In genomic region chr6:32968770-32969684, GRCh38 we compare ENCODE assay signal across 8 cellular contexts. TPM values are rescaled to one million over a fixed set of nuclear protein-coding genes. Genes with fewer than 3 reads are reported as not detected.
DNase-seq lines count a peak whose midpoint lies in the region; ATAC-seq and TF ChIP-seq lines count a peak whose summit lies in the region.

No MANE protein-coding gene starts in this region.

- H3K27me3 ChIP-seq in cardiac muscle cell (no peaks in the 10 kb centered on the region), ovary (no peaks in the 10 kb centered on the region)

- DNase-seq in AG20443 (ENCODE audit: low spot score), result peak; percentile 88
- DNase-seq in LNCaP clone FGC (ENCODE audit: low read depth), result no peak
- DNase-seq in SKM-1 treated with dmso at 0.1 percent for 144 hours (lab: John Stamatoyannopoulos, UW; ENCODE audit: unreplicated experiment), result peak; percentile 72
- peak; percentile 76 for DNase-seq in activated naive CD8-positive, alpha-beta T cell treated with anti-CD3 and anti-CD28 coated beads, Interleukin-2, amount 50 U/mL, for 24 hours
- DNase-seq in cardiac muscle cell (ENCODE audit: low read depth in 1 of 2, low spot score in 1 of 2), result peak; percentile 80 to 91
- peak; percentile 85 for DNase-seq in ovary

- H3K4me1 ChIP-seq in cardiac muscle cell (ENCODE audit: low read depth) (peaks cover 15% of the 10 kb centered on the region), ovary (ENCODE audit: insufficient read depth) (peaks cover 4% of the 10 kb centered on the region), urinary bladder (ENCODE audit: insufficient read depth) (no peaks in the 10 kb centered on the region)

- no peaks in the 10 kb centered on the region for H3K27me3 Mint-ChIP-seq in activated naive CD8-positive, alpha-beta T cell treated with anti-CD3 and anti-CD28 coated beads, Interleukin-2, amount 50 U/mL, for 24 hours

- H3K4me3 Mint-ChIP-seq in activated naive CD8-positive, alpha-beta T cell treated with anti-CD3 and anti-CD28 coated beads, Interleukin-2, amount 50 U/mL, for 24 hours, result peak overlapping the region; percentile 97

- intact Hi-C loops in ovary (cut with DNase I), result no loop called here

- TF ChIP-seq CTCF in LNCaP clone FGC (IDR thresholded peaks at IDR 0.05; ENCODE audit: control insufficient read depth, extremely low read depth, insufficient read depth) (no peak), cardiac muscle cell (IDR thresholded peaks at IDR 0.05; ENCODE audit: low read depth, low read length) (peak; percentile 27), ovary (IDR thresholded peaks at IDR 0.05) (no peak)

- no peak for TF ChIP-seq POLR2A in ovary (IDR thresholded peaks at IDR 0.05)

- H3K4me3 ChIP-seq in LNCaP clone FGC (ENCODE audit: low read depth, low read length), result peak overlapping the region; percentile 84
- H3K4me3 ChIP-seq in cardiac muscle cell, result peak overlapping the region; percentile 73
- H3K4me3 ChIP-seq in ovary, result peak overlapping the region; percentile 54
- H3K4me3 ChIP-seq in urinary bladder (ENCODE audit: low read depth, low read length), result peak overlapping the region; percentile 76

- peak; percentile 4 for TF ChIP-seq EP300 in ovary (IDR thresholded peaks at IDR 0.05)

- WGBS in ovary, 3 donors, result 0 to 1% (median 1%) methylated on average over 40 to 47 of the region's 47 CpGs
- under 1% methylated on average over 47 of the region's 47 CpGs for WGBS in urinary bladder

- H3K36me3 ChIP-seq in cardiac muscle cell (peaks cover 3% of the 10 kb centered on the region), ovary (no peaks in the 10 kb centered on the region), urinary bladder (ENCODE audit: insufficient read depth) (peaks cover 6% of the 10 kb centered on the region)

- H3K9me3 ChIP-seq in cardiac muscle cell (ENCODE audit: low read depth), result no peaks in the 10 kb centered on the region
- H3K9me3 ChIP-seq in ovary, result no peaks in the 10 kb centered on the region

- peaks cover 38% of the 10 kb centered on the region for H3K4me1 Mint-ChIP-seq in activated naive CD8-positive, alpha-beta T cell treated with anti-CD3 and anti-CD28 coated beads, Interleukin-2, amount 50 U/mL, for 24 hours

- H3K27ac Mint-ChIP-seq in activated naive CD8-positive, alpha-beta T cell treated with anti-CD3 and anti-CD28 coated beads, Interleukin-2, amount 50 U/mL, for 24 hours, result peak overlapping the region; percentile 97

- H3K27ac ChIP-seq in cardiac muscle cell (peak overlapping the region; percentile 99), ovary (peak overlapping the region; percentile 95 to 98), urinary bladder (ENCODE audit: low read depth) (peak overlapping the region; percentile 100)

- peak; percentile 5 for ATAC-seq in GM19035 (IDR thresholded peaks at IDR 0.05; ENCODE audit: unreplicated experiment)
- ATAC-seq in activated naive CD8-positive, alpha-beta T cell treated with anti-CD3 and anti-CD28 coated beads, Interleukin-2, amount 50 U/mL, for 24 hours, result peak; percentile 1

- no peaks in the 10 kb centered on the region for H3K9me3 Mint-ChIP-seq in activated naive CD8-positive, alpha-beta T cell treated with anti-CD3 and anti-CD28 coated beads, Interleukin-2, amount 50 U/mL, for 24 hours

- peaks cover 50% of the 10 kb centered on the region for H3K36me3 Mint-ChIP-seq in activated naive CD8-positive, alpha-beta T cell treated with anti-CD3 and anti-CD28 coated beads, Interleukin-2, amount 50 U/mL, for 24 hours (ENCODE audit: low read depth)

RNA-seq across cellular contexts. Expression of gene BRD2, which starts 0.6 kb away (rescaled TPM):
- total RNA-seq in cardiac muscle cell (167 and 232 TPM in 2 replicates), ovary (100 to 1,000 TPM; 106 to 196 (median 163) TPM), urinary bladder (79.0 TPM)
- polyA plus RNA-seq in cardiac muscle cell (137 and 166 TPM in 2 replicates), ovary (100 to 1,000 TPM; 128 to 301 TPM), urinary bladder (138 TPM)

RNA-seq across cellular contexts. Expression of gene HLA-DMA, which starts 16.1 kb away (rescaled TPM):
- total RNA-seq in cardiac muscle cell (1.8 and 2.9 TPM in 2 replicates), ovary (10 to 100 TPM in 6 of 7 donors, 1 to 10 TPM in 1; 5.7 to 50.4 (median 18.5) TPM), urinary bladder (8.9 TPM)
- polyA plus RNA-seq in cardiac muscle cell (3.7 and 6.9 TPM in 2 replicates), ovary (100 to 1,000 TPM in 1 of 2 donors, 10 to 100 TPM in 1; 19.2 to 162 TPM), urinary bladder (30.4 TPM)

RNA-seq across cellular contexts. Expression of gene HLA-DMB, which starts 28.2 kb away (rescaled TPM):
- total RNA-seq in cardiac muscle cell, result not detected in 2 replicates
- polyA plus RNA-seq in cardiac muscle cell, result not detected in 2 replicates
- total RNA-seq in ovary, result 10 to 100 TPM in 6 of 7 donors, 1 to 10 TPM in 1; 4.3 to 39.1 (median 12.0) TPM
- polyA plus RNA-seq in ovary, result 10 to 100 TPM; 11.0 to 70.0 TPM
- total RNA-seq in urinary bladder, result 8.9 TPM
- polyA plus RNA-seq in urinary bladder, result 16.4 TPM

RNA-seq across cellular contexts. Expression of gene HLA-DOA, which starts 40.4 kb away (rescaled TPM):
- total RNA-seq in cardiac muscle cell (0.25 and 0.74 TPM in 2 replicates), ovary (10 to 100 TPM in 1 of 7 donors, 1 to 10 TPM in 6; 1.1 to 17.3 (median 6.4) TPM), urinary bladder (2.7 TPM)
- polyA plus RNA-seq in cardiac muscle cell (0.57 TPM in 1 of 2 replicates, not detected in the other), ovary (10 to 100 TPM in 1 of 2 donors, 1 to 10 TPM in 1; 2.5 to 25.3 TPM), urinary bladder (5.7 TPM)
